8 cellular contexts compared by ENCODE assay signal in the genomic region with DNA sequence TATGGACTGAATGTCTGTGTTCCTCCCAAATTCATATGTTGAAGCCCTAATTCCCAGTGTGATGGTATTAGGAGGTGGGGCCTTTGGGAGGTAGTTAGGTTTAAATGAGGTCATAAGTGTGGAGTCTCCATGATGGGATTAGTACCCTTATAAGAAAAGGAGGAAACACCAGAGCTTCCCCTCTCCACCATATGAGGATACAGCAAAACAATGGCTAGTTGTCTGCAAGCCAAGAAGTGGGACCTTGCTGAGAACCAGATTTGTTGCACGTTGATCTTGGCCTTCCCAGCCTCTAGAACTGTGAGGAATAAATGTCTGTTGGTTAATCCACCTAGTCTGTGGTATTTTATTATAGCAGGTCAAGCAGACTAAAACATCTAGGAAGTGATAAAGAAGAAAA.
"Had no signal": no experiment of that assay in that cellular context is flagged by ENCODE, and none has a peak within 500 bp of the region (broad histone marks: within the 10 kb centered on the region; RNA-seq: fewer than 3 reads in every experiment).

No MANE protein-coding gene starts in this region.

- H3K4me3 ChIP-seq: GM23338, K562 had no signal

- FAIRE-seq: H1, H54, HTR-8/SVneo, K562 had no signal

- H2AFZ ChIP-seq: GM23338 had no signal

- H3K4me2 ChIP-seq: GM23338 had no signal

- DNase-seq: H9, HCEC 1CT, IMR-90 had no signal
